16 cellular contexts compared by ENCODE assay signal in genomic region chr4:83858121-83858520, GRCh38.
A peak's percentile ranks its signal among the peaks of the same experiment; 100 is the strongest.
DNase-seq lines count a peak whose midpoint lies in the region.
"Had no signal": no experiment of that assay in that cellular context is flagged by ENCODE, and none has a peak within 500 bp of the region (broad histone marks: within the 10 kb centered on the region; RNA-seq: fewer than 3 reads in every experiment).

No MANE protein-coding gene starts in this region.

- peak; percentile 3 for DNase-seq in A172 (ENCODE audit: low spot score)
- DNase-seq in ELR (ENCODE audit: low read depth), result peak; percentile 50
- DNase-seq in M059J (ENCODE audit: low read depth), result peak; percentile 16
- peak; percentile 31 for DNase-seq in kidney tubule cell (ENCODE audit: low spot score)
- DNase-seq in NCI-H510A treated with DMSO at 0.1 percent for 48 hours (lab: John Stamatoyannopoulos, UW), result no peak
- no peak for DNase-seq in NCI-H1694 treated with DMSO at 0.1 percent for 48 hours (lab: John Stamatoyannopoulos, UW)
- DNase-seq in AG08395 (ENCODE audit: low spot score), result no peak
- DNase-seq: AML-193, Kasumi-1, NCI-H1092 treated with DMSO at 0.1 percent for 48 hours, NCI-H1694, NCI-H2107, NCI-H226, NCI-H524 treated with DMSO at 0.1 percent for 48 hours, PC-9, T-helper 17 cell had no signal

Comparison
In these comparisons a context has a peak if more than half of its experiments do, and no peak if none do; other contexts are left out.
1. DNase-seq: peak in A172 (single experiment), ELR (single experiment), M059J (single experiment) and kidney tubule cell (single experiment); none in NCI-H510A treated with DMSO at 0.1 percent for 48 hours (single experiment), NCI-H1694 treated with DMSO at 0.1 percent for 48 hours (single experiment) and AG08395 (single experiment).